In genomic region chr1:3472088-3472850, GRCh38 we compare ENCODE assay signal across 16 cellular contexts. TPM values are rescaled to one million over a fixed set of nuclear protein-coding genes. Genes with fewer than 3 reads are reported as not detected.
DNase-seq lines count a peak whose midpoint lies in the region; ATAC-seq and TF ChIP-seq lines count a peak whose summit lies in the region.
"Had no signal": no experiment of that assay in that cellular context is flagged by ENCODE, and none has a peak within 500 bp of the region (broad histone marks: within the 10 kb centered on the region; RNA-seq: fewer than 3 reads in every experiment).

No MANE protein-coding gene starts in this region.

- H3K4me1 Mint-ChIP-seq in glutamatergic neuron (ENCODE audit: low read depth, unreplicated experiment) (peaks cover 9% of the 10 kb centered on the region), osteocyte (ENCODE audit: unreplicated experiment) (peaks cover 39% of the 10 kb centered on the region)
- H3K4me1 Mint-ChIP-seq: activated naive CD8-positive, alpha-beta T cell treated with anti-CD3 and anti-CD28 coated beads, Interleukin-2, amount 10 ng/mL, durations not matched to agents 7 days and 5 days had no signal

- no peaks in the 10 kb centered on the region for H3K36me3 Mint-ChIP-seq in glutamatergic neuron (ENCODE audit: unreplicated experiment)
- H3K36me3 Mint-ChIP-seq in osteocyte (ENCODE audit: unreplicated experiment), result no peaks in the 10 kb centered on the region
- H3K36me3 Mint-ChIP-seq: activated naive CD8-positive, alpha-beta T cell treated with anti-CD3 and anti-CD28 coated beads, Interleukin-2, amount 10 ng/mL, durations not matched to agents 7 days and 5 days; stimulated activated memory B cell treated with anti-CD40 and anti-IgM and Interleukin-4, amounts not matched to agents 10 μg/mL and 1 μg/mL and 100 μg/mL, for 72 hours had no signal

- H3K27me3 Mint-ChIP-seq in glutamatergic neuron (ENCODE audit: unreplicated experiment) (peaks cover 7% of the 10 kb centered on the region), osteocyte (ENCODE audit: unreplicated experiment) (no peaks in the 10 kb centered on the region)
- H3K27me3 Mint-ChIP-seq: activated naive CD8-positive, alpha-beta T cell treated with anti-CD3 and anti-CD28 coated beads, Interleukin-2, amount 10 ng/mL, durations not matched to agents 7 days and 5 days had no signal

- peak overlapping the region; percentile 67 to 88 (median 84) for H3K4me2 ChIP-seq in BLaER1 treated with 17β-estradiol and CSF1 and Interleukin-3, amounts not matched to agents 10 nM and 100 nM
- H3K4me2 ChIP-seq: SK-N-SH had no signal

- DNase-seq in NT2/D1 (ENCODE audit: low read depth, low spot score), result no peak
- peak; percentile 17 for DNase-seq in glutamatergic neuron
- no peak for DNase-seq in osteocyte (ENCODE audit: extremely low spot score, unreplicated experiment)
- no peak for DNase-seq in caudate nucleus (lab: John Stamatoyannopoulos, UW)
- no peak for DNase-seq in occipital lobe (lab: John Stamatoyannopoulos, UW)
- DNase-seq: activated CD4-positive, CD25-positive, alpha-beta regulatory T cell treated with anti-CD3 and anti-CD28 coated beads, Interleukin-2, amount 50 U/mL, for 72 hours; activated naive CD8-positive, alpha-beta T cell treated with anti-CD3 and anti-CD28 coated beads, Interleukin-2, amount 10 ng/mL, durations not matched to agents 7 days and 5 days; AML-193; COR-L47; NCI-H2171; PC-3; upper lobe of right lung had no signal

- ATAC-seq in GM21723 (IDR thresholded peaks at IDR 0.05; ENCODE audit: unreplicated experiment), result no peak
- ATAC-seq: stimulated activated memory B cell treated with anti-CD40 and anti-IgM and Interleukin-4, amounts not matched to agents 10 μg/mL and 1 μg/mL and 100 μg/mL, for 72 hours had no signal

- H3K4me1 ChIP-seq in BLaER1 treated with 17β-estradiol and CSF1 and Interleukin-3, amounts not matched to agents 10 nM and 100 nM, result peaks cover 30 to 62% (median 51%) of the 10 kb centered on the region in 10 experiments
- H3K4me1 ChIP-seq in NT2/D1 (ENCODE audit: insufficient read depth, insufficient read length), result peaks cover 20% of the 10 kb centered on the region

- H3K27ac ChIP-seq in BLaER1 treated with 17β-estradiol and CSF1 and Interleukin-3, amounts not matched to agents 10 nM and 100 nM, result peak overlapping the region in 9 of 11 experiments; percentile 55 to 76 (median 66); a peak in 15 of 22 replicates
- no peak overlapping the region for H3K27ac ChIP-seq in caudate nucleus (ENCODE audit: low read depth, low read length)
- H3K27ac ChIP-seq: upper lobe of right lung had no signal

- TF ChIP-seq CTCF in glutamatergic neuron (IDR thresholded peaks at IDR 0.05; ENCODE audit: partially characterized antibody, unreplicated experiment) (no peak), osteocyte (IDR thresholded peaks at IDR 0.05) (no peak)

- no peak overlapping the region for H3K4me3 ChIP-seq in BLaER1 treated with 17β-estradiol and CSF1 and Interleukin-3, amounts not matched to agents 10 nM and 100 nM
- no peak overlapping the region for H3K4me3 ChIP-seq in NT2/D1 (ENCODE audit: insufficient read length, low read depth)
- H3K4me3 ChIP-seq: upper lobe of right lung had no signal

- H4K20me1 ChIP-seq in BLaER1 treated with 17β-estradiol and CSF1 and Interleukin-3, amounts not matched to agents 10 nM and 100 nM, result peaks cover 0 to 20% (median under 1%) of the 10 kb centered on the region in 11 experiments; a peak in 6 of 22 replicates

- no peaks in the 10 kb centered on the region for H3K36me3 ChIP-seq in BLaER1 treated with 17β-estradiol and CSF1 and Interleukin-3, amounts not matched to agents 10 nM and 100 nM
- peaks cover 12% of the 10 kb centered on the region for H3K36me3 ChIP-seq in NT2/D1 (ENCODE audit: insufficient read depth, insufficient read length, low read length)
- H3K36me3 ChIP-seq: upper lobe of right lung had no signal

- no peaks in the 10 kb centered on the region for H3K9me3 ChIP-seq in BLaER1 treated with 17β-estradiol and CSF1 and Interleukin-3, amounts not matched to agents 10 nM and 100 nM (replicated peaks in 1 of 11)
- no peaks in the 10 kb centered on the region for H3K9me3 ChIP-seq in NT2/D1 (ENCODE audit: insufficient read depth, low read length)
- H3K9me3 ChIP-seq: SK-N-SH, upper lobe of right lung had no signal

- H3K4me3 Mint-ChIP-seq in glutamatergic neuron (ENCODE audit: unreplicated experiment) (no peak overlapping the region), osteocyte (ENCODE audit: unreplicated experiment) (no peak overlapping the region)
- H3K4me3 Mint-ChIP-seq: activated naive CD8-positive, alpha-beta T cell treated with anti-CD3 and anti-CD28 coated beads, Interleukin-2, amount 10 ng/mL, durations not matched to agents 7 days and 5 days; stimulated activated memory B cell treated with anti-CD40 and anti-IgM and Interleukin-4, amounts not matched to agents 10 μg/mL and 1 μg/mL and 100 μg/mL, for 72 hours had no signal

- H3K27ac Mint-ChIP-seq in glutamatergic neuron (ENCODE audit: unreplicated experiment) (no peak overlapping the region), osteocyte (ENCODE audit: unreplicated experiment) (peak overlapping the region; percentile 72)
- H3K27ac Mint-ChIP-seq: activated naive CD8-positive, alpha-beta T cell treated with anti-CD3 and anti-CD28 coated beads, Interleukin-2, amount 10 ng/mL, durations not matched to agents 7 days and 5 days; stimulated activated memory B cell treated with anti-CD40 and anti-IgM and Interleukin-4, amounts not matched to agents 10 μg/mL and 1 μg/mL and 100 μg/mL, for 72 hours had no signal

- peak overlapping the region in 8 of 11 experiments; percentile 50 to 62 (median 57); a peak in 12 of 22 replicates for H3K9ac ChIP-seq in BLaER1 treated with 17β-estradiol and CSF1 and Interleukin-3, amounts not matched to agents 10 nM and 100 nM
- H3K9ac ChIP-seq in NT2/D1 (ENCODE audit: insufficient read length, low read depth), result peak overlapping the region; percentile 70
- H3K9ac ChIP-seq: SK-N-SH had no signal

- peaks cover 0 to 2% (median under 1%) of the 10 kb centered on the region in 11 experiments; a peak in 13 of 22 replicates for H3K27me3 ChIP-seq in BLaER1 treated with 17β-estradiol and CSF1 and Interleukin-3, amounts not matched to agents 10 nM and 100 nM
- H3K27me3 ChIP-seq in NT2/D1 (ENCODE audit: insufficient read depth, insufficient read length), result no peaks in the 10 kb centered on the region
- H3K27me3 ChIP-seq: upper lobe of right lung had no signal

- H3K9me3 Mint-ChIP-seq in glutamatergic neuron (ENCODE audit: unreplicated experiment) (no peaks in the 10 kb centered on the region), osteocyte (ENCODE audit: unreplicated experiment) (no peaks in the 10 kb centered on the region)
- H3K9me3 Mint-ChIP-seq: activated naive CD8-positive, alpha-beta T cell treated with anti-CD3 and anti-CD28 coated beads, Interleukin-2, amount 10 ng/mL, durations not matched to agents 7 days and 5 days had no signal

RNA-seq across cellular contexts. Expression of gene ARHGEF16, which starts 17.8 kb away (rescaled TPM):
- total RNA-seq in glutamatergic neuron (ENCODE audit: unreplicated experiment) (0.34 TPM), osteocyte (3.2 and 4.3 TPM in 2 replicates), occipital lobe (0.16 TPM)
- total RNA-seq: activated naive CD8-positive, alpha-beta T cell treated with anti-CD3 and anti-CD28 coated beads, Interleukin-2, amount 10 ng/mL, durations not matched to agents 7 days and 5 days had no signal
